ENCODE assay signal across 6 cellular contexts in the genomic region with DNA sequence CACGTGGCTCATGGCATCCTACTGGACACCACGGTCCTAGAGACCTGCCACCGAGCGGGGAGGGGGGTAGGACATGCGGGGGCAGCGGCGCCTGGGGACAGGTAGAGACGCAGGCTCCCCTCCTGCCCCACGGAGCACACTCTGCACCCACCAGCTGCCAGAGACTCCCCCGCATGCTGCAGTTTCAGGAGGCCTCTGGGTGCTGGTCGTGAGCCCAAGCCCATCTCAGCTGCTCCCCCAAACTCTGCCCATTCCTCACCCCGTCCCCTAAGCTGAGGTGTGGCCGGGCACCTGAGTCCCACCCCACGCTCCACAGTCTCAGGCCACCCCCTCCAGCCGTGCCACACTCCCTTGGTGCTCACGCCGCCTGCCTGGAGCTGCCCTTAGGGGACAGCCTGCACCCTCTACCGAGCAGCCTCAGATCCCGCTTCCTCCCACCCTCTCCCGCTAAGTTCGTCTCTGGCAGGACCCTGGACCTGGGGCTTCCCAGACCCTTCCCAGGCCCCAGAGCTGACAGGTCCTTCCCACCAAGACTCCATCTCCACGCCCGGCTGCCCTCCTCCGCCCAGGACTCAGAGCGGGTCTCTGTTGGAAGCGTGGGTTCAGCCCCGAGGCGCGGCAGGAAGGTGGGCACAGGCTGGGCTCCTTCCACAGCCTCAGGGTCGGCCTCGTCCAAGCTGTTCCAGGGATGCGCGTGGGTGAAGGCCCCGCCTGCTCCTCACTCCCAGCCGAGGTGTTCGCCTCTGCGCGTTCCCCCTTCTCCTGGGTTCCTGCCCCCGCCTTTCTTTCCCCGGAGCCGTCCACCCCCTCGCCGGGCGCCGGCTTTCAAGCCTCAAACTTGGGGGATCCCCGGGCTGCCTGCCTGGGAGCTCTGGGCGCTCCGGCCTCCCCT. TPM values are rescaled to one million over a fixed set of nuclear protein-coding genes. Genes with fewer than 3 reads are reported as not detected.
DNase-seq lines count a peak whose midpoint lies in the region; ATAC-seq and TF ChIP-seq lines count a peak whose summit lies in the region.

No MANE protein-coding gene starts in this region.

- TF ChIP-seq CTCF in left lung (IDR thresholded peaks at IDR 0.05): no peak

- peaks cover 12% of the 10 kb centered on the region for H3K36me3 ChIP-seq in BLaER1
- H3K36me3 ChIP-seq in left lung: no peaks in the 10 kb centered on the region

- DNase-seq in activated CD4-positive, alpha-beta T cell treated with anti-CD3 and anti-CD28 coated beads, Interleukin-2, amount 50 U/mL, for 1 hour: peak; percentile 6
- DNase-seq in left lung: peak in 1 of 2 donors; percentile 68
- no peak for DNase-seq in DMS53 (lab: John Stamatoyannopoulos, UW)
- DNase-seq in GM19238 (ENCODE audit: insufficient read length, low spot score): no peak

- H3K4me2 ChIP-seq in BLaER1: peak overlapping the region; percentile 93

- H3K27ac ChIP-seq in BLaER1: no peak overlapping the region
- H3K27ac ChIP-seq in left lung: no peak overlapping the region

- H4K20me1 ChIP-seq in BLaER1: peaks cover 21% of the 10 kb centered on the region

- ATAC-seq in left lung (no peak), HG02840 (IDR thresholded peaks at IDR 0.05; ENCODE audit: low FRiP score, unreplicated experiment) (no peak)

- H3K9me3 ChIP-seq in BLaER1 (peaks cover 40% of the 10 kb centered on the region), left lung (peaks cover 0 to 14% of the 10 kb centered on the region in 2 donors)

- H3K4me1 ChIP-seq in BLaER1 (peaks cover 43% of the 10 kb centered on the region), left lung (peaks cover 5 to 22% of the 10 kb centered on the region in 2 donors)

- H3K4me3 ChIP-seq in BLaER1: peak overlapping the region; percentile 73
- H3K4me3 ChIP-seq in left lung: peak overlapping the region; percentile 60 to 63

- peaks cover 40% of the 10 kb centered on the region for H3K27me3 ChIP-seq in BLaER1
- H3K27me3 ChIP-seq in left lung: peaks cover 0 to 23% of the 10 kb centered on the region in 2 donors

- intact Hi-C loops in left lung (cut with DNase I): no loop called here

- H3K9ac ChIP-seq in BLaER1: peak overlapping the region; percentile 53

RNA-seq across cellular contexts. Expression of a gene that starts 1.3 kb away (rescaled TPM):
- 10 to 100 TPM in 1 of 2 donors, 1 to 10 TPM in 1; 6.8 to 10.2 TPM for total RNA-seq in left lung

RNA-seq across cellular contexts. Expression of a gene that starts 19.3 kb away (rescaled TPM):
- 10 to 100 TPM; 24.7 to 30.0 TPM for total RNA-seq in left lung

RNA-seq across cellular contexts. Expression of a gene that starts 38.3 kb away (rescaled TPM):
- total RNA-seq in left lung: 10 to 100 TPM; 17.7 to 28.1 TPM

RNA-seq across cellular contexts. Expression of a gene that starts 48.9 kb away (rescaled TPM):
- total RNA-seq in left lung: 10 to 100 TPM; 46.8 to 64.6 TPM

RNA-seq across cellular contexts. Expression of a gene that starts 54.7 kb away (rescaled TPM):
- 10 to 100 TPM; 87.2 to 89.6 TPM for total RNA-seq in left lung
